In genomic region chr7:154695836-154696235, GRCh38 we compare ENCODE assay signal across 29 cellular contexts.
"Had no signal": no experiment of that assay in that cellular context is flagged by ENCODE, and none has a peak within 500 bp of the region (broad histone marks: within the 10 kb centered on the region; RNA-seq: fewer than 3 reads in every experiment).

No MANE protein-coding gene starts in this region.

- H3K4me1 ChIP-seq: neural progenitor cell, pancreas, prostate gland, spleen, thyroid gland, tibial nerve, upper lobe of left lung, vagina had no signal

- H3K27ac Mint-ChIP-seq: naive thymus-derived CD4-positive, alpha-beta T cell; natural killer cell; nephron; neural progenitor cell; stimulated activated naive B cell treated with anti-CD40 and anti-IgM and Interleukin-4, amounts not matched to agents 10 μg/mL and 1 μg/mL and 100 μg/mL, for 72 hours; stimulated activated naive CD8-positive, alpha-beta T cell treated with anti-CD3 and anti-CD28 coated beads, Interleukin-15, Interleukin-2, amounts not matched to agents 100 ng/mL and 50 ng/mL, for 24 hours had no signal

- H3K9me3 ChIP-seq: neutrophil, pancreas, prostate gland, stomach, thoracic aorta, thyroid gland, upper lobe of left lung, vagina had no signal

- H3K27me3 Mint-ChIP-seq: stimulated activated naive B cell treated with anti-CD40 and anti-IgM and Interleukin-4, amounts not matched to agents 10 μg/mL and 1 μg/mL and 100 μg/mL, for 72 hours; stimulated activated naive CD8-positive, alpha-beta T cell treated with anti-CD3 and anti-CD28 coated beads, Interleukin-15, Interleukin-2, amounts not matched to agents 100 ng/mL and 50 ng/mL, for 24 hours had no signal

- FAIRE-seq: pancreas, urothelium cell line had no signal

- H3K36me3 Mint-ChIP-seq: naive thymus-derived CD4-positive, alpha-beta T cell; natural killer cell; neural progenitor cell; stimulated activated naive B cell treated with anti-CD40 and anti-IgM and Interleukin-4, amounts not matched to agents 10 μg/mL and 1 μg/mL and 100 μg/mL, for 72 hours had no signal

- H3K4me2 ChIP-seq: neural progenitor cell, smooth muscle cell had no signal

- H3K4me3 Mint-ChIP-seq: naive thymus-derived CD4-positive, alpha-beta T cell; natural killer cell; nephron; neural progenitor cell; stimulated activated naive B cell treated with anti-CD40 and anti-IgM and Interleukin-4, amounts not matched to agents 10 μg/mL and 1 μg/mL and 100 μg/mL, for 72 hours; stimulated activated naive CD8-positive, alpha-beta T cell treated with anti-CD3 and anti-CD28 coated beads, Interleukin-15, Interleukin-2, amounts not matched to agents 100 ng/mL and 50 ng/mL, for 24 hours had no signal

- H3K4me1 Mint-ChIP-seq: naive thymus-derived CD4-positive, alpha-beta T cell; natural killer cell; neural progenitor cell; stimulated activated naive B cell treated with anti-CD40 and anti-IgM and Interleukin-4, amounts not matched to agents 10 μg/mL and 1 μg/mL and 100 μg/mL, for 72 hours had no signal

- DNase-seq: naive thymus-derived CD4-positive, alpha-beta T cell; natural killer cell; nucleus accumbens; right cardiac atrium; spleen; stimulated activated CD4-positive, alpha-beta T cell treated with anti-CD3 and anti-CD28 coated beads, Interleukin-12 subunit alpha, Interleukin-12 subunit beta, amount 100 ng/mL, for 4 hours; stimulated activated CD4-positive, alpha-beta T cell treated with anti-CD3 and anti-CD28 coated beads, Interleukin-1b, Interleukin-23, amount 100 ng/mL, for 48 hours; stimulated activated CD4-positive, alpha-beta T cell treated with anti-CD3 and anti-CD28 coated beads, Interleukin-4, amount 100 ng/mL, for 1 hour; stimulated activated CD4-positive, alpha-beta T cell treated with anti-CD3 and anti-CD28 coated beads, Interleukin-4, amount 100 ng/mL, for 4 hours; stimulated activated CD8-positive, alpha-beta memory T cell treated with anti-CD3 and anti-CD28 coated beads, Interleukin-4, amount 100 ng/mL, for 48 hours; stimulated activated naive B cell treated with anti-CD40 and anti-IgM and Interleukin-4, amounts not matched to agents 10 μg/mL and 1 μg/mL and 100 μg/mL, for 72 hours; stimulated activated naive CD4-positive, alpha-beta T cell treated with Interleukin-2 at 50 U/mL for 16 hours; stomach; thyroid gland; trophoblast cell had no signal

- H3K27me3 ChIP-seq: neural progenitor cell, neutrophil, pancreas, spleen, stomach, thyroid gland, tibial nerve, upper lobe of left lung, vagina had no signal

- H3K36me3 ChIP-seq: neural progenitor cell, neutrophil, pancreas, prostate gland, spleen, stomach, thoracic aorta, thyroid gland, tibial nerve, upper lobe of left lung, vagina had no signal

- ATAC-seq: naive thymus-derived CD4-positive, alpha-beta T cell; natural killer cell; pancreas; right cardiac atrium; sciatic nerve; stimulated activated naive B cell treated with anti-CD40 and anti-IgM and Interleukin-4, amounts not matched to agents 10 μg/mL and 1 μg/mL and 100 μg/mL, for 72 hours had no signal

- H3K9me3 Mint-ChIP-seq: neural progenitor cell; stimulated activated naive CD8-positive, alpha-beta T cell treated with anti-CD3 and anti-CD28 coated beads, Interleukin-15, Interleukin-2, amounts not matched to agents 100 ng/mL and 50 ng/mL, for 24 hours had no signal

- H3K9ac ChIP-seq: neural progenitor cell had no signal

- H3K4me3 ChIP-seq: neural progenitor cell, pancreas, prostate gland, skin epidermis, smooth muscle cell, spleen, stomach, thoracic aorta, thyroid gland, tibial nerve, upper lobe of left lung, vagina had no signal

- H2AFZ ChIP-seq: neural progenitor cell had no signal

- H3K27ac ChIP-seq: neural progenitor cell, neutrophil, pancreas, prostate gland, skin epidermis, spleen, stomach, thoracic aorta, thyroid gland, tibial nerve, upper lobe of left lung, vagina had no signal
